Comparison of ENCODE assay signal across 8 cellular contexts in the genomic region with DNA sequence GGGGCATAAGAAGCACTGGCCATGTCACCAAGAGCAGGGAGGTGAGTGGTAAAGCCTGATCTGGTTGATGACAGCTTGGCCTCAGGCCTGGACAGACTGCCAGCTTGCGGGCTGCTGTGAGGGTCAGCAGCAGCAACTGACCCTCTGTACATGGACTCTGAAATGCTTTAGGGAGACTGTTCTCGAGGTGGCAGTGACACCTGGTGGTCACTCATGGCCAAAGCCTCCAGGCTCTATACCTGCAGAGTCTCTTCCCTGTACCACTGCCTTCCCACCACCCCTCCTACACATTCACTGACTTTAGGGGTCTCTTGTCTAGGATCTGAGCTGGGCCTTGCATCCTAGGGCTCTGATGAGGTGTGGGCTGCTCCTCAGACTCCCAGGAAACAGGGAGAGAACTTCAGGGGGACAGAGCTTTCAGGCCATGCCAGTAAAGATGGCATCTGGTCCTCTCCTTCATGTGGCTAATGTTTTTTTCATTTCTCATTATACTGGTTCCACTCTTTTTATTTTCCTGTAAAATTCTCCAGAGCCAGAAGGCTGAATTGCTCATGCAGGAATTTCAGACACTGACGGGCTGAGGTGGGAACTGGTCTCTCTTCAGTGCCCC. TPM values are rescaled to one million over a fixed set of nuclear protein-coding genes. Genes with fewer than 3 reads are reported as not detected.
DNase-seq lines count a peak whose midpoint lies in the region; ATAC-seq and TF ChIP-seq lines count a peak whose summit lies in the region.

No MANE protein-coding gene starts in this region.

- POLR2A ChIA-PET in WTC11 (lab: Charles Lee), result interaction anchor here (0.8 kb wide), 1 partner anchor 41 kb away, joined by 3 read pairs; no protein-coding TSS in a partner anchor

- intact Hi-C loops in CD14-positive monocyte (cut with micrococcal nuclease), result loop anchor here (5.0 kb wide), 1 partner anchor 39 kb away; no protein-coding TSS in a partner anchor
- intact Hi-C loops in ovary (cut with DNase I), result loop anchor here in 3 of 4 donors (1.0 to 5.0 kb wide), 3 partner anchors 37 to 305 kb away; no protein-coding TSS in a partner anchor

- no peaks in the 10 kb centered on the region for H3K27me3 ChIP-seq in gastroesophageal sphincter
- no peaks in the 10 kb centered on the region for H3K27me3 ChIP-seq in ovary

- H3K36me3 Mint-ChIP-seq in CD14-positive monocyte (peaks cover 4 to 6% of the 10 kb centered on the region in 2 donors), WTC11 (peaks cover 36% of the 10 kb centered on the region)

- no peaks in the 10 kb centered on the region for H3K36me3 ChIP-seq in gastroesophageal sphincter
- H3K36me3 ChIP-seq in ovary, result no peaks in the 10 kb centered on the region

- DNase-seq in CD14-positive monocyte (ENCODE audit: low spot score), result no peak
- DNase-seq in HK-2 (ENCODE audit: unreplicated experiment), result peak; percentile 33
- peak; percentile 76 for DNase-seq in WTC11 (ENCODE audit: low spot score)
- peak; percentile 48 to 76 (median 62) for DNase-seq in ovary
- DNase-seq in T-helper 9 cell, result no peak

- H3K27me3 Mint-ChIP-seq in CD14-positive monocyte (ENCODE audit: low read depth in 3 of 3) (peaks cover 0 to 4% (median 2%) of the 10 kb centered on the region in 3 donors), WTC11 (ENCODE audit: low read depth) (no peaks in the 10 kb centered on the region)

- no peak overlapping the region for H3K4me3 ChIP-seq in gastroesophageal sphincter
- H3K4me3 ChIP-seq in ovary, result no peak overlapping the region

- ATAC-seq in GM18909 (IDR thresholded peaks at IDR 0.05; ENCODE audit: poor library complexity, unreplicated experiment), result peak; percentile 69
- peak; percentile 96 for ATAC-seq in WTC11
- ATAC-seq in gastroesophageal sphincter, result peak; percentile 73
- ATAC-seq in GM18873 (IDR thresholded peaks at IDR 0.05; ENCODE audit: low FRiP score, unreplicated experiment), result no peak

- H3K9me3 Mint-ChIP-seq in CD14-positive monocyte, result peaks cover 9 to 18% (median 14%) of the 10 kb centered on the region in 7 donors
- H3K9me3 Mint-ChIP-seq in WTC11, result peaks cover 28% of the 10 kb centered on the region

- H3K4me1 Mint-ChIP-seq in CD14-positive monocyte (peaks cover 44% of the 10 kb centered on the region), WTC11 (no peaks in the 10 kb centered on the region)

- TF ChIP-seq POLR2A in gastroesophageal sphincter (IDR thresholded peaks at IDR 0.05) (no peak), ovary (IDR thresholded peaks at IDR 0.05) (no peak)

- H3K4me1 ChIP-seq in gastroesophageal sphincter (no peaks in the 10 kb centered on the region), ovary (ENCODE audit: insufficient read depth) (peaks cover 8% of the 10 kb centered on the region)

- 80 to 88% methylated on average over 1 of the region's 3 CpGs for WGBS in gastroesophageal sphincter (ENCODE audit: low coverage in 1 of 2), 2 donors
- 53 to 70% (median 66%) methylated on average over 3 of the region's 3 CpGs for WGBS in ovary, 3 donors

- H3K27ac ChIP-seq in gastroesophageal sphincter, result no peak overlapping the region
- no peak overlapping the region for H3K27ac ChIP-seq in ovary

- H3K27ac Mint-ChIP-seq in CD14-positive monocyte (peak overlapping the region in 2 of 7 donors; percentile 1 to 69), WTC11 (no peak overlapping the region)

- TF ChIP-seq CTCF in CD14-positive monocyte (IDR thresholded peaks at IDR 0.05) (peak; percentile 89), WTC11 (IDR thresholded peaks at IDR 0.05) (peak; percentile 70), gastroesophageal sphincter (IDR thresholded peaks at IDR 0.05) (peak; percentile 38 to 83 (median 72)), ovary (IDR thresholded peaks at IDR 0.05) (peak; percentile 19 to 68 (median 59))

- H3K4me3 Mint-ChIP-seq in CD14-positive monocyte (no peak overlapping the region), WTC11 (no peak overlapping the region)

- H3K9me3 ChIP-seq in gastroesophageal sphincter (peaks cover 0 to 19% (median 0%) of the 10 kb centered on the region in 3 donors), ovary (no peaks in the 10 kb centered on the region)

- no peak for TF ChIP-seq EP300 in gastroesophageal sphincter (IDR thresholded peaks at IDR 0.05)
- no peak for TF ChIP-seq EP300 in ovary (IDR thresholded peaks at IDR 0.05)

- CTCF ChIA-PET in WTC11 (lab: Charles Lee), result interaction anchor here (0.6 to 2.8 kb wide), 17 partner anchors 11 to 308 kb away, joined by 3 to 37 read pairs (median 3); partner anchors contain the start of genes TIMP4 and TSEN2

TF ChIP-seq in WTC11, 78 proteins besides CTCF, POLR2A, EP300 and RAD21:
- TF ChIP-seq ETV6 (CRISPR knock-in tag; IDR thresholded peaks at IDR 0.05) (0 out of 2 replicates have a peak, but pooled peaks have one; percentile 17), ELF4 (CRISPR knock-in tag; IDR thresholded peaks at IDR 0.05; ENCODE audit: low read depth) (no peak), PRDM15 (CRISPR knock-in tag; IDR thresholded peaks at IDR 0.05) (no peak), IRF2 (CRISPR knock-in tag; IDR thresholded peaks at IDR 0.05; ENCODE audit: borderline replicate concordance, low read depth) (no peak), JAZF1 (CRISPR knock-in tag; IDR thresholded peaks at IDR 0.05) (no peak), OVOL2 (CRISPR knock-in tag; IDR thresholded peaks at IDR 0.05; ENCODE audit: borderline replicate concordance) (no peak)
- TF ChIP-seq, protein P1, sequence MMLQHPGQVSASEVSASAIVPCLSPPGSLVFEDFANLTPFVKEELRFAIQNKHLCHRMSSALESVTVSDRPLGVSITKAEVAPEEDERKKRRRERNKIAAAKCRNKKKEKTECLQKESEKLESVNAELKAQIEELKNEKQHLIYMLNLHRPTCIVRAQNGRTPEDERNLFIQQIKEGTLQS (CRISPR knock-in tag; conservative IDR thresholded peaks at IDR 0.05), result no peak

RNA-seq across cellular contexts. Expression of gene TIMP4, which starts 17.2 kb away (rescaled TPM):
- polyA plus RNA-seq in CD14-positive monocyte (not detected), ovary (1 to 10 TPM; 4.3 to 5.8 TPM)
- total RNA-seq in WTC11 (2021) (4.1 to 11.8 TPM (median 4.8 TPM) in 3 replicates), gastroesophageal sphincter (10 to 100 TPM; 16.5 to 35.1 (median 29.2) TPM), ovary (10 to 100 TPM in 1 of 7 donors, 1 to 10 TPM in 6; 1.1 to 11.8 (median 4.2) TPM)

Comparison
In these comparisons a context has a peak if more than half of its experiments do, and no peak if none do; other contexts are left out.
1. DNase-seq: peak in HK-2 (single experiment), WTC11 (single experiment) and ovary (5 of 5); none in CD14-positive monocyte (single experiment) and T-helper 9 cell (single experiment).
2. Peak in every context shown above with its lines, with median percentiles within 50 percentile points of each other: CTCF ChIP-seq.